Comparison of ENCODE assay signal across 1 cellular context in the genomic region with DNA sequence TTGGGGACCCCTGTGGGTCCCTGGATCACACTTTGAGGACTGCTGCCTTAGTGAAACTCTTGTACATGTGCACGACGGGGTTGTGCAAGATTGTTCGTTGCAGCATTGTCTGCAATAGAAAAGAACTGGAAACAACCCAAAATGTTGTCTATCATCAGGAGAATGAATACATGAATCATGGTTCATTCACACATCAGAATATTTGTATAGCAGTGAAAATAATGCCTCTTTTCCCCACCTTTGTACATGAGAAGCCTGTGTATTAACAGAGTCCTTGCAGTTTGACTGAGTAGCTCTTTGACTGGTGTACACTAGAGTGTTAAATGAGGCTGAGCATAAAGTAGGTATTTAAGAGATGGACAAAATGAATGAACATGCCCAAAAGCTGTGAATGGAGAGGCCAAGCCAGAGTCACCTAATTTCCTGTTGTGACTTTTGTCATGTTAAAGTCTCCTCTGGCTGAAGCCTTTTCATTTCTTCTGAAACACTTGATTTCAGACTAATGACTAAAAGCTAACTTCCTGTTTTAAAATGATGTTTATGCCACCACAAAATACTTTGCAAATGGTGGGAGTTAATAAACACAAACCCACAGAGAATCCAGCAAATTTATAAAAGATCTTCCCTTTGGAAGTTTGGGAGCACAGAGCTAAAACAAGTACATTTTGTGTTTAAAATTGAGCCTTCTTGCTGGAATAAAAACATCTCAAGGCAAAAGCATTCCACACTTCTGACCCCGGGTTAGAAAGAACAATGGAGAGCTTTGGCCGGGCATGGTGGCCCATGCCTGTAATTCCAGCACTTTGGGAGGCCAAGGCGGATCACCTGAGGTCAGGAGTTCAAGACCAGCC.
TF ChIP-seq lines count a peak whose summit lies in the region.

No MANE protein-coding gene starts in this region.

TF ChIP-seq in WTC11, 78 proteins besides CTCF, POLR2A, EP300 and RAD21 (continued from another document):
- TF ChIP-seq, protein P1, sequence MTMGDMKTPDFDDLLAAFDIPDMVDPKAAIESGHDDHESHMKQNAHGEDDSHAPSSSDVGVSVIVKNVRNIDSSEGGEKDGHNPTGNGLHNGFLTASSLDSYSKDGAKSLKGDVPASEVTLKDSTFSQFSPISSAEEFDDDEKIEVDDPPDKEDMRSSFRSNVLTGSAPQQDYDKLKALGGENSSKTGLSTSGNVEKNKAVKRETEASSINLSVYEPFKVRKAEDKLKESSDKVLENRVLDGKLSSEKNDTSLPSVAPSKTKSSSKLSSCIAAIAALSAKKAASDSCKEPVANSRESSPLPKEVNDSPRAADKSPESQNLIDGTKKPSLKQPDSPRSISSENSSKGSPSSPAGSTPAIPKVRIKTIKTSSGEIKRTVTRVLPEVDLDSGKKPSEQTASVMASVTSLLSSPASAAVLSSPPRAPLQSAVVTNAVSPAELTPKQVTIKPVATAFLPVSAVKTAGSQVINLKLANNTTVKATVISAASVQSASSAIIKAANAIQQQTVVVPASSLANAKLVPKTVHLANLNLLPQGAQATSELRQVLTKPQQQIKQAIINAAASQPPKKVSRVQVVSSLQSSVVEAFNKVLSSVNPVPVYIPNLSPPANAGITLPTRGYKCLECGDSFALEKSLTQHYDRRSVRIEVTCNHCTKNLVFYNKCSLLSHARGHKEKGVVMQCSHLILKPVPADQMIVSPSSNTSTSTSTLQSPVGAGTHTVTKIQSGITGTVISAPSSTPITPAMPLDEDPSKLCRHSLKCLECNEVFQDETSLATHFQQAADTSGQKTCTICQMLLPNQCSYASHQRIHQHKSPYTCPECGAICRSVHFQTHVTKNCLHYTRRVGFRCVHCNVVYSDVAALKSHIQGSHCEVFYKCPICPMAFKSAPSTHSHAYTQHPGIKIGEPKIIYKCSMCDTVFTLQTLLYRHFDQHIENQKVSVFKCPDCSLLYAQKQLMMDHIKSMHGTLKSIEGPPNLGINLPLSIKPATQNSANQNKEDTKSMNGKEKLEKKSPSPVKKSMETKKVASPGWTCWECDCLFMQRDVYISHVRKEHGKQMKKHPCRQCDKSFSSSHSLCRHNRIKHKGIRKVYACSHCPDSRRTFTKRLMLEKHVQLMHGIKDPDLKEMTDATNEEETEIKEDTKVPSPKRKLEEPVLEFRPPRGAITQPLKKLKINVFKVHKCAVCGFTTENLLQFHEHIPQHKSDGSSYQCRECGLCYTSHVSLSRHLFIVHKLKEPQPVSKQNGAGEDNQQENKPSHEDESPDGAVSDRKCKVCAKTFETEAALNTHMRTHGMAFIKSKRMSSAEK (CRISPR knock-in tag; IDR thresholded peaks at IDR 0.05; ENCODE audit: borderline replicate concordance), result no peak
- no peak for TF ChIP-seq TEAD1 (CRISPR knock-in tag; IDR thresholded peaks at IDR 0.05)
- TF ChIP-seq, protein P2, sequence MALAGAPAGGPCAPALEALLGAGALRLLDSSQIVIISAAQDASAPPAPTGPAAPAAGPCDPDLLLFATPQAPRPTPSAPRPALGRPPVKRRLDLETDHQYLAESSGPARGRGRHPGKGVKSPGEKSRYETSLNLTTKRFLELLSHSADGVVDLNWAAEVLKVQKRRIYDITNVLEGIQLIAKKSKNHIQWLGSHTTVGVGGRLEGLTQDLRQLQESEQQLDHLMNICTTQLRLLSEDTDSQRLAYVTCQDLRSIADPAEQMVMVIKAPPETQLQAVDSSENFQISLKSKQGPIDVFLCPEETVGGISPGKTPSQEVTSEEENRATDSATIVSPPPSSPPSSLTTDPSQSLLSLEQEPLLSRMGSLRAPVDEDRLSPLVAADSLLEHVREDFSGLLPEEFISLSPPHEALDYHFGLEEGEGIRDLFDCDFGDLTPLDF (CRISPR knock-in tag; IDR thresholded peaks at IDR 0.05), result no peak
TF ChIP-seq in WTC11: peak in this region for 0.
